ENCODE assay signal across 19 cellular contexts in the genomic region with DNA sequence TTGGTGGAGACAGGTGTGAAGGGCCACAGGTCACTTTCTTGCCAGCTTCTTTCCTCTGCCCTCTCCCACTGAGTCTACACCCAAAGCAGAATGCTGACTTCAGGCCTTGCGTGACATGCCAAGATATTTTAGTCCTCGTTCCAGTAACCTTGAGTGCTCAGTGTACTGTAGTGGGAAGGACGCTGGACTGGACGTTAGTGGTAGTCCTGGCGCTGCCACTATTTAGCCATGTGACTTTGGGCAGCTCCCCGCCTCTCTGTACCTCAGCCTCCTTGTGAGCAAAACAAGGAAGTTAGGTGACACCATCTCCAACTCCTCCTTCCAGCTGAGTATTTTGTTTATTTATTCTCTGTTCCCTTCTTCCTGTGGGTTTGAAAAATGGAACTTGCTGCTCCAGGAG.
A peak's percentile ranks its signal among the peaks of the same experiment; 100 is the strongest.
DNase-seq lines count a peak whose midpoint lies in the region; ATAC-seq and TF ChIP-seq lines count a peak whose summit lies in the region.
"Had no signal": no experiment of that assay in that cellular context is flagged by ENCODE, and none has a peak within 500 bp of the region (broad histone marks: within the 10 kb centered on the region; RNA-seq: fewer than 3 reads in every experiment).

No MANE protein-coding gene starts in this region.

- H2AFZ ChIP-seq in parathyroid adenoma (peak overlapping the region; percentile 57), hepatocyte (no peak overlapping the region)

- TF ChIP-seq POLR2A in breast epithelium (IDR thresholded peaks at IDR 0.05), result no peak

- 90% methylated on average over 6 of the region's 6 CpGs for WGBS in hepatocyte (ENCODE audit: low lambda C conversion rate, missing lambda C conversion rate)

- H3K4me2 ChIP-seq in parathyroid adenoma (ENCODE audit: low read length), result peak overlapping the region; percentile 26
- H3K4me2 ChIP-seq in hepatocyte, result no peak overlapping the region

- H3K36me3 ChIP-seq in parathyroid adenoma (ENCODE audit: control insufficient read depth, insufficient read depth, low read length), result no peaks in the 10 kb centered on the region
- no peaks in the 10 kb centered on the region for H3K36me3 ChIP-seq in breast epithelium
- no peaks in the 10 kb centered on the region for H3K36me3 ChIP-seq in hepatocyte (replicated peaks; ENCODE audit: insufficient read depth, low read depth)
- H3K36me3 ChIP-seq: MG63 had no signal

- ATAC-seq in Right ventricle myocardium inferior (peak; percentile 97), HG03175 (IDR thresholded peaks at IDR 0.05; ENCODE audit: unreplicated experiment) (no peak)
- ATAC-seq: left colon had no signal

- H3K79me2 ChIP-seq in parathyroid adenoma, result no peaks in the 10 kb centered on the region
- H3K79me2 ChIP-seq in hepatocyte, result no peaks in the 10 kb centered on the region

- no peaks in the 10 kb centered on the region for H4K20me1 ChIP-seq in hepatocyte (ENCODE audit: insufficient read depth, poor library complexity, severe bottlenecking)

- H3K27ac ChIP-seq in parathyroid adenoma (peak overlapping the region; percentile 62), breast epithelium (no peak overlapping the region), hepatocyte (no peak overlapping the region)

- H3K9ac ChIP-seq in parathyroid adenoma, result no peak overlapping the region

- H3K27me3 ChIP-seq in parathyroid adenoma (ENCODE audit: control insufficient read depth, insufficient read depth, low read length), result no peaks in the 10 kb centered on the region
- no peaks in the 10 kb centered on the region for H3K27me3 ChIP-seq in breast epithelium
- H3K27me3 ChIP-seq in hepatocyte, result no peaks in the 10 kb centered on the region
- H3K27me3 ChIP-seq: MG63 had no signal

- intact Hi-C loops in Right ventricle myocardium inferior (cut with DNase I), result loop anchor here (5.0 kb wide), 2 partner anchors 35 to 55 kb away; no protein-coding TSS in a partner anchor
- intact Hi-C loops in breast epithelium (cut with DNase I; ENCODE audit: low total_unique reads), result no loop called here

- H3K9me3 ChIP-seq in parathyroid adenoma (ENCODE audit: control insufficient read depth, low read length) (no peaks in the 10 kb centered on the region), breast epithelium (no peaks in the 10 kb centered on the region), hepatocyte (ENCODE audit: low read depth) (no peaks in the 10 kb centered on the region)
- H3K9me3 ChIP-seq: Caco-2 had no signal

- no peaks in the 10 kb centered on the region for H3K4me1 ChIP-seq in parathyroid adenoma
- H3K4me1 ChIP-seq in breast epithelium, result no peaks in the 10 kb centered on the region
- H3K4me1 ChIP-seq in hepatocyte (ENCODE audit: insufficient read depth), result no peaks in the 10 kb centered on the region
- H3K4me1 ChIP-seq: Caco-2 had no signal

- peak; percentile 65 for DNase-seq in DMS153 (lab: John Stamatoyannopoulos, UW)
- DNase-seq in NOMO-1 treated with dmso at 0.1 percent for 144 hours (lab: John Stamatoyannopoulos, UW; ENCODE audit: unreplicated experiment), result peak; percentile 88
- peak; percentile 71 for DNase-seq in Right ventricle myocardium inferior (ENCODE audit: missing footprints)
- no peak for DNase-seq in breast epithelium (ENCODE audit: low spot score in 2 of 2)
- DNase-seq in NCI-H1436 treated with DMSO at 0.1 percent for 48 hours (lab: John Stamatoyannopoulos, UW), result no peak
- DNase-seq in hepatocyte (ENCODE audit: low spot score), result no peak
- DNase-seq: ACHN; activated CD4-positive, alpha-beta T cell treated with anti-CD3 and anti-CD28 coated beads for 1 hour; activated naive CD8-positive, alpha-beta T cell treated with anti-CD3 and anti-CD28 coated beads, Interleukin-2, amount 10 ng/mL, durations not matched to agents 7 days and 5 days; activated T-cell treated with anti-CD3 and anti-CD28 coated beads for 4 hours; Caco-2; erythroblast; left colon; MG63; NCI-H2171 treated with DMSO at 0.1 percent for 48 hours; SW 1271 had no signal

- H3K9me2 ChIP-seq in hepatocyte (replicated peaks; ENCODE audit: insufficient read depth), result no peaks in the 10 kb centered on the region

- no peak overlapping the region for H3K4me3 ChIP-seq in parathyroid adenoma (ENCODE audit: low read depth, low read length)
- no peak overlapping the region for H3K4me3 ChIP-seq in breast epithelium
- H3K4me3 ChIP-seq in hepatocyte, result no peak overlapping the region
- H3K4me3 ChIP-seq: MG63, skin epidermis had no signal

- TF ChIP-seq CTCF in parathyroid adenoma (IDR thresholded peaks at IDR 0.05) (no peak), breast epithelium (IDR thresholded peaks at IDR 0.05) (no peak), hepatocyte (IDR thresholded peaks at IDR 0.05; ENCODE audit: poor library complexity) (no peak)

Comparison
In these comparisons a context has a peak if more than half of its experiments do, and no peak if none do; other contexts are left out.
1. DNase-seq: peak in DMS153 (single experiment), NOMO-1 treated with dmso at 0.1 percent for 144 hours (single experiment) and Right ventricle myocardium inferior (single experiment); none in breast epithelium (0 of 2), NCI-H1436 treated with DMSO at 0.1 percent for 48 hours (single experiment) and hepatocyte (single experiment).